15 cellular contexts compared by ENCODE assay signal in the genomic region with DNA sequence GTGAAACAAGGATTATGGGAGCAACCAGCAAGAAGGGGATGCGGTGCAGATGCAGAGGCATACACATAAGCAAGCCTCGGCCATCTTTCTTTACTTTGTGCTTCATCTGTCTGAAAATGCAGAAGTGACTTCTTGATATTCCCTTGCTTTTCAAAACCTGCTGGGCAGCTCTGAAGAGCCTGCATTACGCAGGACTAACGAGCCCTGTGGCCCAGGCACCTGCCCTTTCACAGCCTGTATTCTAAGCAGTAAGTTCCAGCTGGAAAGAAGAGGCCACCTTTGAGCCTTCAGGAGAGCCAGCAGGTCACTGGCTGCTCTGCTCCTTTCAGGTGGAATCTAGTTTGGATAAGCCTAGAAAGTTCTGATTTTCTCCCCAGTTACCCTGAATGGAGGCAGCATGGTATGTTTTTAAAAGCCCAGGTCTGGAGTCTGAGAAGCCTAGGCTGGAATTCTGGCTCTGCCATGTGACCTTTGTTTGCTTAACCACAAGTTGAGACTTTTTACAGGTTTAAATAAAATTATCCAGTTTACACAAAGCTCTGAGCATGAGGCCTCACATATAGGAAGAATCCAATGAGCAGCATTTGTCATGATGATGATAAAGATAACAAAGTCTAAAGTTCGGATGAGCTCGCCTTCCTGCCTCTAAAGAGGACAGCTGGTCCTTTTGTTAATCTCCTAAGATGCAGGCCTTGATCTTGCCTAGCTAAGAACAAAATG.
DNase-seq lines count a peak whose midpoint lies in the region; ATAC-seq and TF ChIP-seq lines count a peak whose summit lies in the region.
"Had no signal": no experiment of that assay in that cellular context is flagged by ENCODE, and none has a peak within 500 bp of the region (broad histone marks: within the 10 kb centered on the region; RNA-seq: fewer than 3 reads in every experiment).

No MANE protein-coding gene starts in this region.

- CTCF ChIA-PET in activated CD4-positive, alpha-beta memory T cell treated with anti-CD3 and anti-CD28 coated beads, Interleukin-2, amount 10 ng/mL, durations not matched to agents 7 days and 5 days (lab: Charles Lee) = interaction anchor here (0.6 to 1.7 kb wide), 5 partner anchors 9 to 202 kb away, joined by 3 to 5 read pairs (median 4); no protein-coding TSS in a partner anchor

- H3K27ac ChIP-seq in 22Rv1 (peak overlapping the region; percentile 60), right lobe of liver (peak overlapping the region in 1 of 3 donors; percentile 10)
- H3K27ac ChIP-seq: BLaER1 treated with 17β-estradiol and CSF1 and Interleukin-3, amounts not matched to agents 10 nM and 100 nM; uterus had no signal

- WGBS in right lobe of liver (ENCODE audit: insufficient coverage, low coverage, low lambda C conversion rate, missing lambda C conversion rate) = 45% methylated on average over 4 of the region's 6 CpGs

- no peak for TF ChIP-seq POLR2A in right lobe of liver (IDR thresholded peaks at IDR 0.05)

- ATAC-seq in right lobe of liver (peak; percentile 26 to 50 (median 31)), HG03342 (IDR thresholded peaks at IDR 0.05; ENCODE audit: unreplicated experiment) (no peak)

- no peaks in the 10 kb centered on the region for H3K9me3 ChIP-seq in right lobe of liver
- H3K9me3 ChIP-seq: BLaER1 treated with 17β-estradiol and CSF1 and Interleukin-3, amounts not matched to agents 10 nM and 100 nM; uterus had no signal

- no peak overlapping the region for H3K4me3 Mint-ChIP-seq in activated CD4-positive, alpha-beta memory T cell treated with anti-CD3 and anti-CD28 coated beads, Interleukin-2, amount 10 ng/mL, durations not matched to agents 7 days and 5 days
- H3K4me3 Mint-ChIP-seq: H9 had no signal

- in situ Hi-C loops in Caki2 (cut with HindIII; ENCODE audit: low pct_unique_long_range_greater_than_20kb, low sequenced_read_pairs) = no loop called here

- H3K27ac Mint-ChIP-seq in activated CD4-positive, alpha-beta memory T cell treated with anti-CD3 and anti-CD28 coated beads, Interleukin-2, amount 10 ng/mL, durations not matched to agents 7 days and 5 days = peak overlapping the region; percentile 10
- H3K27ac Mint-ChIP-seq: H9 had no signal

- peaks cover 24% of the 10 kb centered on the region for H3K4me1 Mint-ChIP-seq in activated CD4-positive, alpha-beta memory T cell treated with anti-CD3 and anti-CD28 coated beads, Interleukin-2, amount 10 ng/mL, durations not matched to agents 7 days and 5 days
- H3K4me1 Mint-ChIP-seq: H9 had no signal

- peak; percentile 48 for DNase-seq in Caki2 (ENCODE audit: low read depth)
- no peak for DNase-seq in activated CD4-positive, alpha-beta memory T cell treated with anti-CD3 and anti-CD28 coated beads, Interleukin-2, amount 10 ng/mL, durations not matched to agents 7 days and 5 days
- DNase-seq in right lobe of liver = no peak
- DNase-seq in 8988T = no peak
- DNase-seq in GM03348 (ENCODE audit: low spot score) = no peak
- DNase-seq in CD1c-positive myeloid dendritic cell (ENCODE audit: extremely low spot score) = no peak
- DNase-seq: GF-D8, H9, NCI-H146, posterior cingulate gyrus, T1000, uterus had no signal

- no peaks in the 10 kb centered on the region for H3K27me3 Mint-ChIP-seq in activated CD4-positive, alpha-beta memory T cell treated with anti-CD3 and anti-CD28 coated beads, Interleukin-2, amount 10 ng/mL, durations not matched to agents 7 days and 5 days

- peaks cover 0 to 72% (median 38%) of the 10 kb centered on the region in 4 donors for H3K36me3 ChIP-seq in right lobe of liver
- H3K36me3 ChIP-seq: uterus had no signal

- no peaks in the 10 kb centered on the region for H3K27me3 ChIP-seq in right lobe of liver
- H3K27me3 ChIP-seq: BLaER1 treated with 17β-estradiol and CSF1 and Interleukin-3, amounts not matched to agents 10 nM and 100 nM; uterus had no signal

- intact Hi-C loops in right lobe of liver (cut with DNase I) = no loop called here

- no peaks in the 10 kb centered on the region for H3K9me3 Mint-ChIP-seq in activated CD4-positive, alpha-beta memory T cell treated with anti-CD3 and anti-CD28 coated beads, Interleukin-2, amount 10 ng/mL, durations not matched to agents 7 days and 5 days
- H3K9me3 Mint-ChIP-seq: H9 had no signal

- H3K4me1 ChIP-seq in right lobe of liver = peaks cover 0 to 34% (median 15%) of the 10 kb centered on the region in 4 donors
- H3K4me1 ChIP-seq: uterus had no signal

- peaks cover 79% of the 10 kb centered on the region for H3K36me3 Mint-ChIP-seq in activated CD4-positive, alpha-beta memory T cell treated with anti-CD3 and anti-CD28 coated beads, Interleukin-2, amount 10 ng/mL, durations not matched to agents 7 days and 5 days (ENCODE audit: low read depth)

- POLR2A ChIA-PET in activated CD4-positive, alpha-beta memory T cell treated with anti-CD3 and anti-CD28 coated beads, Interleukin-2, amount 10 ng/mL, durations not matched to agents 7 days and 5 days (lab: Charles Lee) = interaction anchor here (0.7 to 2.1 kb wide), 3 partner anchors 11 to 131 kb away, joined by 3 to 13 read pairs (median 4); a partner anchor contains a TSS

- H3K4me3 ChIP-seq in right lobe of liver = no peak overlapping the region
- H3K4me3 ChIP-seq: BLaER1 treated with 17β-estradiol and CSF1 and Interleukin-3, amounts not matched to agents 10 nM and 100 nM; uterus had no signal

- TF ChIP-seq CTCF in 22Rv1 (IDR thresholded peaks at IDR 0.05) = no peak
- no peak for TF ChIP-seq CTCF in right lobe of liver (IDR thresholded peaks at IDR 0.05)
